23 cellular contexts compared by ENCODE assay signal in genomic region chr15:88049509-88049908, GRCh38.
DNase-seq lines count a peak whose midpoint lies in the region; ATAC-seq, FAIRE-seq and TF ChIP-seq lines count a peak whose summit lies in the region.
"Had no signal": no experiment of that assay in that cellular context is flagged by ENCODE, and none has a peak within 500 bp of the region (broad histone marks: within the 10 kb centered on the region; RNA-seq: fewer than 3 reads in every experiment).

No MANE protein-coding gene starts in this region.

- H3K27me3 ChIP-seq in GM12878 (replicated peaks in 1 of 2; ENCODE audit: control insufficient read depth in 2 of 2, insufficient read depth in 2 of 2, low read length in 1 of 2), result no peaks in the 10 kb centered on the region; a peak in 1 of 4 replicates
- H3K27me3 ChIP-seq: right atrium auricular region, upper lobe of right lung had no signal

- no peak for TF ChIP-seq EP300 in GM12878 (IDR thresholded peaks at IDR 0.05; ENCODE audit: borderline replicate concordance in 1 of 2, control insufficient read depth in 1 of 2, low read depth in 2 of 2, low read length in 2 of 2)

- no peaks in the 10 kb centered on the region for H3K9me3 ChIP-seq in GM12878 (replicated peaks; ENCODE audit: control insufficient read depth, insufficient read depth, low read length)
- H3K9me3 ChIP-seq: right atrium auricular region, upper lobe of right lung had no signal

- no peaks in the 10 kb centered on the region for H3K4me1 ChIP-seq in GM12878 (ENCODE audit: control insufficient read depth, insufficient read depth, low read length)
- H3K4me1 ChIP-seq: right atrium auricular region, upper lobe of right lung had no signal

- no peak for TF ChIP-seq RAD21 in GM12878 (IDR thresholded peaks at IDR 0.05; ENCODE audit: insufficient read depth, low read depth, low read length)

- no peaks in the 10 kb centered on the region for H3K4me1 Mint-ChIP-seq in activated T-cell treated with anti-CD3 and anti-CD28 coated beads, Interleukin-2, amount 50 U/mL, for 24 hours (ENCODE audit: low read depth)
- H3K4me1 Mint-ChIP-seq in activated CD8-positive, alpha-beta memory T cell treated with anti-CD3 and anti-CD28 coated beads, Interleukin-2, amount 10 ng/mL, durations not matched to agents 7 days and 5 days, result no peaks in the 10 kb centered on the region
- H3K4me1 Mint-ChIP-seq: activated naive CD8-positive, alpha-beta T cell treated with anti-CD3 and anti-CD28 coated beads, Interleukin-2, amount 50 U/mL, for 24 hours; B cell; naive thymus-derived CD4-positive, alpha-beta T cell had no signal

- RAD21 ChIA-PET in GM12878 (lab: Charles Lee; ENCODE audit: unreplicated experiment), result no interaction called here

- no peaks in the 10 kb centered on the region for H3K36me3 Mint-ChIP-seq in activated T-cell treated with anti-CD3 and anti-CD28 coated beads, Interleukin-2, amount 50 U/mL, for 24 hours (ENCODE audit: low read depth)
- H3K36me3 Mint-ChIP-seq in activated CD8-positive, alpha-beta memory T cell treated with anti-CD3 and anti-CD28 coated beads, Interleukin-2, amount 10 ng/mL, durations not matched to agents 7 days and 5 days, result no peaks in the 10 kb centered on the region
- H3K36me3 Mint-ChIP-seq: naive thymus-derived CD4-positive, alpha-beta T cell had no signal

- H3K9ac ChIP-seq in GM12878 (ENCODE audit: control insufficient read depth, insufficient read depth, low read length), result no peak overlapping the region

- WGBS in GM12878 (ENCODE audit: insufficient coverage, insufficient replicate concordance, low lambda C conversion rate, missing lambda C conversion rate), result 0% methylated on average over 1 of the region's 1 CpG

- TF ChIP-seq POLR2A in GM12878 (IDR thresholded peaks at IDR 0.05; ENCODE audit: low read depth, low read length), result no peak

- no peak overlapping the region for H3K27ac ChIP-seq in GM12878 (ENCODE audit: control insufficient read depth, insufficient read depth)
- H3K27ac ChIP-seq: right atrium auricular region, upper lobe of right lung had no signal

- POLR2A ChIA-PET in GM12878 (lab: Charles Lee), result no interaction called here

- H3K4me3 ChIP-seq in GM12878, result no peak overlapping the region
- H3K4me3 ChIP-seq: right atrium auricular region, upper lobe of right lung had no signal

- TF ChIP-seq CTCF in GM12878 (IDR thresholded peaks at IDR 0.05 in 2 of 3, conservative IDR thresholded peaks at IDR 0.05 in 1 of 3; ENCODE audit: control insufficient read depth in 2 of 3, extremely low read depth in 1 of 3, insufficient read depth in 1 of 3, low read depth in 3 of 3, low read length in 3 of 3), result no peak

- SMC1A ChIA-PET in GM12878 (lab: Charles Lee; ENCODE audit: uncharacterized antibody, unreplicated experiment), result no interaction called here

- H4K20me1 ChIP-seq in GM12878 (ENCODE audit: control insufficient read depth, insufficient read depth), result no peaks in the 10 kb centered on the region

- H3K4me3 Mint-ChIP-seq in activated T-cell treated with anti-CD3 and anti-CD28 coated beads, Interleukin-2, amount 50 U/mL, for 24 hours, result no peak overlapping the region
- H3K4me3 Mint-ChIP-seq in activated CD8-positive, alpha-beta memory T cell treated with anti-CD3 and anti-CD28 coated beads, Interleukin-2, amount 10 ng/mL, durations not matched to agents 7 days and 5 days, result no peak overlapping the region
- H3K4me3 Mint-ChIP-seq: activated naive CD8-positive, alpha-beta T cell treated with anti-CD3 and anti-CD28 coated beads, Interleukin-2, amount 50 U/mL, for 24 hours; activated T-cell treated with anti-CD3 and anti-CD28 coated beads, Interleukin-2, amount 50 U/mL, for 4 hours; B cell; naive thymus-derived CD4-positive, alpha-beta T cell; T-helper 1 cell treated with Interleukin-12 subunit alpha and Interleukin-12 subunit beta and Interleukin-4 antibody, amounts not matched to agents 30 μg/mL and 1 μg/mL, for 36 hours had no signal

- no peaks in the 10 kb centered on the region for H3K9me3 Mint-ChIP-seq in activated T-cell treated with anti-CD3 and anti-CD28 coated beads, Interleukin-2, amount 50 U/mL, for 24 hours
- no peaks in the 10 kb centered on the region for H3K9me3 Mint-ChIP-seq in activated CD8-positive, alpha-beta memory T cell treated with anti-CD3 and anti-CD28 coated beads, Interleukin-2, amount 10 ng/mL, durations not matched to agents 7 days and 5 days (ENCODE audit: low read depth)
- H3K9me3 Mint-ChIP-seq: activated naive CD8-positive, alpha-beta T cell treated with anti-CD3 and anti-CD28 coated beads, Interleukin-2, amount 50 U/mL, for 24 hours; activated T-cell treated with anti-CD3 and anti-CD28 coated beads, Interleukin-2, amount 50 U/mL, for 4 hours; T-helper 1 cell treated with Interleukin-12 subunit alpha and Interleukin-12 subunit beta and Interleukin-4 antibody, amounts not matched to agents 30 μg/mL and 1 μg/mL, for 36 hours had no signal

- H3K79me2 ChIP-seq in GM12878 (ENCODE audit: control insufficient read depth, insufficient read depth, low read length), result no peaks in the 10 kb centered on the region

- BruUV-seq in GM12878 (replicated peaks; lab: Mats Ljungman, UMichigan), result no TSS peak

- no peak overlapping the region for H3K27ac Mint-ChIP-seq in activated T-cell treated with anti-CD3 and anti-CD28 coated beads, Interleukin-2, amount 50 U/mL, for 24 hours
- no peak overlapping the region for H3K27ac Mint-ChIP-seq in activated CD8-positive, alpha-beta memory T cell treated with anti-CD3 and anti-CD28 coated beads, Interleukin-2, amount 10 ng/mL, durations not matched to agents 7 days and 5 days
- H3K27ac Mint-ChIP-seq: activated naive CD8-positive, alpha-beta T cell treated with anti-CD3 and anti-CD28 coated beads, Interleukin-2, amount 50 U/mL, for 24 hours; B cell; naive thymus-derived CD4-positive, alpha-beta T cell; T-helper 1 cell treated with Interleukin-12 subunit alpha and Interleukin-12 subunit beta and Interleukin-4 antibody, amounts not matched to agents 30 μg/mL and 1 μg/mL, for 36 hours had no signal

- intact Hi-C loops in GM12878 (cut with micrococcal nuclease; ENCODE audit: unreplicated experiment), result no loop called here

- no peaks in the 10 kb centered on the region for H3K36me3 ChIP-seq in GM12878 (ENCODE audit: control insufficient read depth in 2 of 2, insufficient read depth in 2 of 2, low read length in 1 of 2)
- H3K36me3 ChIP-seq: right atrium auricular region, upper lobe of right lung had no signal

- peak; percentile 51 for ATAC-seq in GM18867 (IDR thresholded peaks at IDR 0.05; ENCODE audit: unreplicated experiment)
- ATAC-seq in GM21515 (IDR thresholded peaks at IDR 0.05; ENCODE audit: unreplicated experiment), result peak; percentile 70
- peak; percentile 58 for ATAC-seq in HG02973 (IDR thresholded peaks at IDR 0.05; ENCODE audit: unreplicated experiment)
- no peak for ATAC-seq in GM12878
- no peak for ATAC-seq in activated CD8-positive, alpha-beta memory T cell treated with anti-CD3 and anti-CD28 coated beads, Interleukin-2, amount 10 ng/mL, durations not matched to agents 7 days and 5 days
- ATAC-seq: activated naive CD8-positive, alpha-beta T cell treated with anti-CD3 and anti-CD28 coated beads, Interleukin-2, amount 50 U/mL, for 24 hours; activated T-cell treated with anti-CD3 and anti-CD28 coated beads, Interleukin-2, amount 50 U/mL, for 4 hours; naive thymus-derived CD4-positive, alpha-beta T cell; upper lobe of right lung had no signal

- no peak overlapping the region for H3K4me2 ChIP-seq in GM12878 (ENCODE audit: control insufficient read depth, insufficient read depth)

- CTCF ChIA-PET in GM12878 (lab: Yijun Ruan, JAX), result no interaction called here
- CTCF ChIA-PET in activated CD8-positive, alpha-beta memory T cell treated with anti-CD3 and anti-CD28 coated beads, Interleukin-2, amount 10 ng/mL, durations not matched to agents 7 days and 5 days (lab: Charles Lee), result no interaction called here

- H2AFZ ChIP-seq in GM12878 (ENCODE audit: control insufficient read depth, low read depth, low read length), result no peak overlapping the region

- no peak for DNase-seq in GM12878 (ENCODE audit: low read depth, low spot score)
- no peak for DNase-seq in stimulated activated CD4-positive, alpha-beta T cell treated with anti-CD3 and anti-CD28 coated beads, Interleukin-1b, Interleukin-23, amount 100 ng/mL, for 48 hours
- DNase-seq in SKM-1 treated with dmso at 0.1 percent for 144 hours (lab: John Stamatoyannopoulos, UW; ENCODE audit: unreplicated experiment), result no peak
- DNase-seq in activated T-cell treated with anti-CD3 and anti-CD28 coated beads, Interleukin-2, amount 50 U/mL, for 24 hours, result no peak
- DNase-seq in activated CD8-positive, alpha-beta memory T cell treated with anti-CD3 and anti-CD28 coated beads, Interleukin-2, amount 10 ng/mL, durations not matched to agents 7 days and 5 days, result no peak
- DNase-seq: activated naive CD8-positive, alpha-beta T cell treated with anti-CD3 and anti-CD28 coated beads, Interleukin-2, amount 50 U/mL, for 24 hours; activated T-cell treated with anti-CD3 and anti-CD28 coated beads, Interleukin-2, amount 50 U/mL, for 4 hours; central memory CD4-positive, alpha-beta T cell; DMS79 treated with DMSO at 0.1 percent for 48 hours; KBM-7; naive thymus-derived CD4-positive, alpha-beta T cell; NCI-H146; NCI-H526; stimulated activated CD4-positive, alpha-beta T cell treated with anti-CD3 and anti-CD28 coated beads, Interleukin-4, amount 100 ng/mL, for 1 hour; upper lobe of right lung had no signal

- no peak for FAIRE-seq in GM12878 (lab: Jason Lieb, UNC)
- FAIRE-seq: GM12892, H1 had no signal

- in situ Hi-C loops in GM12878 (cut with MboI), result no loop called here

- peaks cover 7% of the 10 kb centered on the region for H3K27me3 Mint-ChIP-seq in activated T-cell treated with anti-CD3 and anti-CD28 coated beads, Interleukin-2, amount 50 U/mL, for 24 hours
- no peaks in the 10 kb centered on the region for H3K27me3 Mint-ChIP-seq in activated CD8-positive, alpha-beta memory T cell treated with anti-CD3 and anti-CD28 coated beads, Interleukin-2, amount 10 ng/mL, durations not matched to agents 7 days and 5 days
- H3K27me3 Mint-ChIP-seq: activated naive CD8-positive, alpha-beta T cell treated with anti-CD3 and anti-CD28 coated beads, Interleukin-2, amount 50 U/mL, for 24 hours; B cell had no signal

Comparison
In these comparisons a context has a peak if more than half of its experiments do, and no peak if none do; other contexts are left out.
1. ATAC-seq: peak in GM18867 (single experiment), GM21515 (single experiment) and HG02973 (single experiment); none in GM12878 (single experiment) and activated CD8-positive, alpha-beta memory T cell treated with anti-CD3 and anti-CD28 coated beads, Interleukin-2, amount 10 ng/mL, durations not matched to agents 7 days and 5 days (single experiment).